8 cellular contexts compared by ENCODE assay signal in the genomic region with DNA sequence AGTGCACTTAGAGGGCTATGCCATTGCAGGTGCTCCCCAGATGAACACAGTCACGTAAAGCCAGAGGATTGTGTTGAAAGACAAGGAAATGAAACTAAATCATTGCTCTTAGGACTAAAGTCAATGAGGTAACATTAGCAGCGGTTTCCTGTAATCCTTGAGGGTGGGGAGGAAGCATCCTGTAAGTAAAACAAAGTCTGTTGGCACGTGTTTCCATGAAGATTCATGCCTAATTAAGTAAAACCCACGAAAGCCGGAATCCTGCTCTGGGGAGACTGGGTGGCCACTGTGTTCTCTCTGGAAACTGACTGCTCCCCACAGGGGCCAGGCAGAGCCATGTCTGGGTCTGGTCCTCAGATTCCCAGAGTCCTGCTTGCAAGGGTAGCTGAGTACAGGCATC. TPM values are rescaled to one million over a fixed set of nuclear protein-coding genes. Genes with fewer than 3 reads are reported as not detected.
DNase-seq lines count a peak whose midpoint lies in the region; FAIRE-seq lines count a peak whose summit lies in the region.
"Had no signal": no experiment of that assay in that cellular context is flagged by ENCODE, and none has a peak within 500 bp of the region (broad histone marks: within the 10 kb centered on the region; RNA-seq: fewer than 3 reads in every experiment).

No MANE protein-coding gene starts in this region.

- H3K4me3 ChIP-seq in mesenchymal stem cell (ENCODE audit: insufficient read depth in 1 of 2, low read depth in 1 of 2, low read length in 2 of 2), result no peak overlapping the region

- no peak overlapping the region for H4K91ac ChIP-seq in mesenchymal stem cell (ENCODE audit: low read length)

- no peaks in the 10 kb centered on the region for H3K79me1 ChIP-seq in mesenchymal stem cell (replicated peaks; ENCODE audit: low read length, poor library complexity, severe bottlenecking)

- H3K4me1 ChIP-seq in mesenchymal stem cell (ENCODE audit: control insufficient read depth, insufficient read depth, low read depth, low read length), result no peaks in the 10 kb centered on the region

- peak; percentile 55 for FAIRE-seq in GM18507 (lab: Jason Lieb, UNC)
- FAIRE-seq: keratinocyte had no signal

- H2BK15ac ChIP-seq in mesenchymal stem cell (ENCODE audit: low read depth, poor library complexity, severe bottlenecking), result no peak overlapping the region

- H3K36me3 ChIP-seq in mesenchymal stem cell (ENCODE audit: control insufficient read depth in 1 of 2, insufficient read depth in 2 of 2, low read depth in 1 of 2, low read length in 2 of 2), result peaks cover 0 to 24% of the 10 kb centered on the region in 2 experiments

- H3K27ac ChIP-seq in mesenchymal stem cell (ENCODE audit: low read length, poor library complexity, severe bottlenecking), result no peak overlapping the region

- H3K9ac ChIP-seq in mesenchymal stem cell (ENCODE audit: low read length), result no peak overlapping the region

- no peak overlapping the region for H3K23ac ChIP-seq in mesenchymal stem cell (ENCODE audit: low read length in 2 of 2)

- DNase-seq in GM18507 (ENCODE audit: extremely low spot score, insufficient read length, low read depth), result peak; percentile 5
- DNase-seq in H4 (ENCODE audit: low spot score), result peak; percentile 78
- DNase-seq in NOMO-1 treated with dmso at 0.1 percent for 144 hours (lab: John Stamatoyannopoulos, UW; ENCODE audit: unreplicated experiment), result peak; percentile 67
- DNase-seq in mesenchymal stem cell, result peak; percentile 4
- DNase-seq in cerebellar nuclear complex (lab: John Stamatoyannopoulos, UW), result no peak
- no peak for DNase-seq in stimulated activated CD4-positive, alpha-beta T cell treated with anti-CD3 and anti-CD28 coated beads, Interleukin-2, amount 100 ng/mL, for 24 hours
- no peak for DNase-seq in KG1 (lab: John Stamatoyannopoulos, UW)

- 56% methylated on average over 5 of the region's 5 CpGs for WGBS in mesenchymal stem cell

- no peak overlapping the region for H2AK5ac ChIP-seq in mesenchymal stem cell (ENCODE audit: low read length, severe bottlenecking)

- no peak overlapping the region for H2BK120ac ChIP-seq in mesenchymal stem cell (ENCODE audit: low read depth, low read length)

- H2BK5ac ChIP-seq in mesenchymal stem cell (ENCODE audit: low read depth, low read length, poor library complexity, severe bottlenecking), result no peak overlapping the region

- no peak overlapping the region for H3K4me2 ChIP-seq in mesenchymal stem cell (ENCODE audit: low read length, poor library complexity, severe bottlenecking)

- no peaks in the 10 kb centered on the region for H3K9me3 ChIP-seq in mesenchymal stem cell (ENCODE audit: control insufficient read depth, low read length)

- H3K18ac ChIP-seq in mesenchymal stem cell (ENCODE audit: low read depth in 1 of 2, low read length in 2 of 2), result no peak overlapping the region

- H2AFZ ChIP-seq in mesenchymal stem cell (ENCODE audit: low read depth, low read length), result no peak overlapping the region

- no peak overlapping the region for H3K4ac ChIP-seq in mesenchymal stem cell (ENCODE audit: low read depth in 1 of 2, low read length in 2 of 2)

- H3K14ac ChIP-seq in mesenchymal stem cell (ENCODE audit: low read length in 2 of 2), result no peak overlapping the region

- H4K8ac ChIP-seq in mesenchymal stem cell (ENCODE audit: low read length), result no peak overlapping the region

- peaks cover 0 to 17% of the 10 kb centered on the region in 2 experiments for H3K27me3 ChIP-seq in mesenchymal stem cell (ENCODE audit: control insufficient read depth in 1 of 2, insufficient read depth in 1 of 2, low read length in 2 of 2)

- no peak overlapping the region for H2BK12ac ChIP-seq in mesenchymal stem cell (ENCODE audit: low read length in 2 of 2)

RNA-seq across cellular contexts. Expression of gene STEAP1B, which starts 18.3 kb away (rescaled TPM):
- total RNA-seq in H4 (2014; rRNA removed; shearing (Covaris generic)), result 1.0 and 1.1 TPM in 2 replicates
- 1.3 TPM for polyA plus RNA-seq in mesenchymal stem cell (2013, experiment 1 of 2)
- 1.4 TPM for polyA plus RNA-seq in mesenchymal stem cell (2013, experiment 2 of 2)

Comparison
In these comparisons a context has a peak if more than half of its experiments do, and no peak if none do; other contexts are left out.
1. DNase-seq: peak in GM18507 (single experiment), H4 (single experiment), NOMO-1 treated with dmso at 0.1 percent for 144 hours (single experiment) and mesenchymal stem cell (single experiment); none in cerebellar nuclear complex (0 of 2), stimulated activated CD4-positive, alpha-beta T cell treated with anti-CD3 and anti-CD28 coated beads, Interleukin-2, amount 100 ng/mL, for 24 hours (0 of 2) and KG1 (single experiment).